Comparison of ENCODE assay signal across 10 cellular contexts in the genomic region with DNA sequence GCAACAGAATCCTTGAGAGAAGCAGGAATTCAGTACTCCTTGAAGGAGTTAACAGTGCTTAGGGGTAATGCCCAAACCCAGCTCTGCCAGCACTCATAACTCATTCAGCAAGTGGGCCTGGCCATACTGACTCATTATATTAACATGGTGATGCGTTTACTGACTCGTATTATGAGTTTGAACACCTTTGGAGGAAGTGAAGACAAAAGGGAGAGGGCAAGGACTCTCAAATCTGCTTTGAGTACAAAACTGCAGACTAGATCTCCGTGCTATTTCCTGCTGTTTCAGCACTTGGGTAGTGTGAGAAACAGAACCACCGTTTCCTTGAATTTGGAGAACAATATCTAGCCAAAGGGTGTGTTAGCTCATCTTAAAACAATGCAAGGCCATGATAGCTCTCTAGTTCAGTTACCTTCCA. TPM values are rescaled to one million over a fixed set of nuclear protein-coding genes. Genes with fewer than 3 reads are reported as not detected.
A peak's percentile ranks its signal among the peaks of the same experiment; 100 is the strongest.
DNase-seq lines count a peak whose midpoint lies in the region; ATAC-seq and TF ChIP-seq lines count a peak whose summit lies in the region.
"Had no signal": no experiment of that assay in that cellular context is flagged by ENCODE, and none has a peak within 500 bp of the region (broad histone marks: within the 10 kb centered on the region; RNA-seq: fewer than 3 reads in every experiment).

No MANE protein-coding gene starts in this region.

- H3K4me3 ChIP-seq in HEK293 (ENCODE audit: low read depth, low read length): no peak overlapping the region
- H3K4me3 ChIP-seq in body of pancreas: no peak overlapping the region

- peak; percentile 83 for ATAC-seq in GM18858 (IDR thresholded peaks at IDR 0.05; ENCODE audit: unreplicated experiment)
- peak; percentile 33 for ATAC-seq in left lobe of liver
- no peak for ATAC-seq in body of pancreas
- no peak for ATAC-seq in GM18520 (IDR thresholded peaks at IDR 0.05; ENCODE audit: unreplicated experiment)

- CTCF ChIA-PET in HEK293 (lab: Yijun Ruan, JAX): interaction anchor here (0.5 kb wide), 1 partner anchor 1247 kb away, joined by 3 read pairs; no protein-coding TSS in a partner anchor

- POLR2A ChIA-PET in HEK293 (lab: Yijun Ruan, JAX): no interaction called here

- H3K9me3 ChIP-seq in HEK293 (ENCODE audit: control insufficient read depth, insufficient read depth, low read depth, low read length) (no peaks in the 10 kb centered on the region), body of pancreas (no peaks in the 10 kb centered on the region)

- WGBS in body of pancreas, 2 donors: 58 to 65% methylated on average over 4 of the region's 4 CpGs

- no peak for TF ChIP-seq POLR2A in body of pancreas (IDR thresholded peaks at IDR 0.05)

- intact Hi-C loops in body of pancreas (cut with DNase I): no loop called here

- peaks cover 0 to 4% of the 10 kb centered on the region in 2 experiments; a peak in 1 of 3 replicates for H3K36me3 ChIP-seq in HEK293 (ENCODE audit: control insufficient read depth in 2 of 2, insufficient read depth in 1 of 2, low read length in 2 of 2)
- H3K36me3 ChIP-seq in body of pancreas (replicated peaks in 1 of 2; ENCODE audit: insufficient read depth in 1 of 2, low read depth in 2 of 2): no peaks in the 10 kb centered on the region

- no peaks in the 10 kb centered on the region for H3K27me3 ChIP-seq in body of pancreas

- TF ChIP-seq CTCF in HEK293 (tag by site-specific recombination; IDR thresholded peaks at IDR 0.05): no peak
- no peak for TF ChIP-seq CTCF in body of pancreas (IDR thresholded peaks at IDR 0.05)
- TF ChIP-seq CTCF in GM10266 (IDR thresholded peaks at IDR 0.05; ENCODE audit: control insufficient read depth, insufficient read depth, low read depth, missing control alignments): no peak

- H3K27ac ChIP-seq in HEK293 (ENCODE audit: extremely low read depth, low read depth, low read length) (no peak overlapping the region), body of pancreas (no peak overlapping the region)

- no peaks in the 10 kb centered on the region for H3K4me1 ChIP-seq in HEK293 (ENCODE audit: control insufficient read depth, insufficient read depth, low read length)
- H3K4me1 ChIP-seq in body of pancreas: no peaks in the 10 kb centered on the region

- DNase-seq in MV-4-11 (lab: John Stamatoyannopoulos, UW) (peak; percentile 31), left lobe of liver (ENCODE audit: low spot score) (no peak), body of pancreas (no peak), C1 segment of cervical spinal cord (lab: John Stamatoyannopoulos, UW) (no peak), GM10266 (ENCODE audit: extremely low spot score) (no peak)
- DNase-seq: NCI-H446 treated with DMSO at 0.1 percent for 48 hours; stimulated activated naive CD4-positive, alpha-beta T cell treated with Interleukin-2 at 50 U/mL for 16 hours had no signal

TF ChIP-seq in HEK293, 187 proteins besides CTCF, POLR2A, EP300 and RAD21:
- TF ChIP-seq PRDM1 (tag by site-specific recombination; IDR thresholded peaks at IDR 0.05): no peak
- TF ChIP-seq ZNF404 (tag by site-specific recombination; IDR thresholded peaks at IDR 0.05): no peak
- no peak for TF ChIP-seq ZNF146 (tag by site-specific recombination; IDR thresholded peaks at IDR 0.05)
- TF ChIP-seq KLF17 (tag by site-specific recombination; IDR thresholded peaks at IDR 0.05): 0 out of 2 replicates have a peak, but pooled peaks have one; percentile 42
- no peak for TF ChIP-seq ZNF843 (tag by site-specific recombination; IDR thresholded peaks at IDR 0.05)
- TF ChIP-seq KLF1 (tag by site-specific recombination; IDR thresholded peaks at IDR 0.05): peak; percentile 51

RNA-seq across cellular contexts. Expression of gene SLC16A9, which starts 30.8 kb away (rescaled TPM):
- total RNA-seq in left lobe of liver (0.73 TPM), body of pancreas (1 to 10 TPM in 1 of 2 donors, under 1 TPM in 1; 0.78 to 2.6 TPM)

Comparison
In these comparisons a context has a peak if more than half of its experiments do, and no peak if none do; other contexts are left out.
1. ATAC-seq: peak in GM18858 (single experiment) and left lobe of liver (single experiment); none in body of pancreas (single experiment) and GM18520 (single experiment).